In the genomic region with DNA sequence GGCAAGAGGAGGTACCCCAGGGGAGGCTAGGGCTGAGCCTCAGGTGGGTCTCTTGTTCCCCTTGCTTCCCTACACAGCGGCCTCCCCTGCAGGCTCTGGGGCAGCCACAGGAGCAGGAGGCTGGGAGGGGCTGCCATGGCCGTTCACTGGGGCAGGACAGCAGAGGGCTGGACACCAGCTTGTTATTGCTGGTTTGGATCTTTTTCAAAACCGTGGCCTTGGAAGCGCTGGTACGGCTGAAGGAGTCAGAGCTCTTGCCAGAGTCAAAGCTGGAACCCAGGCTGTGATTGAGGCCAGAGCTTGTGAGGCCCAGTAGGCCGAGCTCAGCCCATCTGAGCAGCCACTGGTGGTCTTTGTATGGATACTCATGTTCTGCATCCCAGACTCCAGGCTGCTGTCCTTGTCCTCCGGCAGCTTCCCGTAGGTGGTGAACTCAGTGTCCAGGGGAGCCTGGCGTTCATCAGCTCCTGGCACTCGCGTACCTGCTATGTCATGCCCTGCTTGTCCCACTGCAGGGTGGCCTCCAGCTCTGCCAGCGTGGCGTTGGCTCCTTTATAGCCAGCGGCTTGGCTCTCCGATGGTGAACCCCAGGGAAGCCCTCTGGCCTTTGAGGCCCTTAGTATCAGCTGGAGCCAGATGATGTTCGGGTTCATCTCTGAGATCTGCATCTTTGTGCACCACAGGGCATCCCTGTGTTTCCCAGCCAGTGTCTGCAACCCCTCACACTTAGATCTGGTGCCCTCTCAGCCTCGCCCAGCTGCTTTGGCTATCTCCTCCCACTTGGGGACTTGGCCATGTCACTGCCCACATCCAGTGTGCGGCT, we compare ENCODE assay signal across 22 cellular contexts. TPM values are rescaled to one million over a fixed set of nuclear protein-coding genes. Genes with fewer than 3 reads are reported as not detected.
DNase-seq lines count a peak whose midpoint lies in the region; ATAC-seq, FAIRE-seq and TF ChIP-seq lines count a peak whose summit lies in the region.
"Had no signal": no experiment of that assay in that cellular context is flagged by ENCODE, and none has a peak within 500 bp of the region (broad histone marks: within the 10 kb centered on the region; RNA-seq: fewer than 3 reads in every experiment).

No MANE protein-coding gene starts in this region.

- H3K4me1 Mint-ChIP-seq in IgD-negative memory B cell: peaks cover 21 to 24% (median 24%) of the 10 kb centered on the region in 3 donors
- H3K4me1 Mint-ChIP-seq in activated T-helper 17 cell treated with anti-CD3 and anti-CD28 coated beads, Interleukin-2, amount 50 U/mL, for 72 hours: peaks cover 20% of the 10 kb centered on the region
- peaks cover 26% of the 10 kb centered on the region for H3K4me1 Mint-ChIP-seq in stimulated activated effector memory CD8-positive, alpha-beta T cell treated with anti-CD3 and anti-CD28 coated beads, Interleukin-12 subunit alpha, Interleukin-12 subunit beta, amount 100 ng/mL, for 72 hours

- peaks cover 4% of the 10 kb centered on the region for H3K36me3 Mint-ChIP-seq in IgD-negative memory B cell
- H3K36me3 Mint-ChIP-seq in activated T-helper 17 cell treated with anti-CD3 and anti-CD28 coated beads, Interleukin-2, amount 50 U/mL, for 72 hours (ENCODE audit: low read depth): peaks cover 15% of the 10 kb centered on the region
- peaks cover 11% of the 10 kb centered on the region for H3K36me3 Mint-ChIP-seq in stimulated activated effector memory CD8-positive, alpha-beta T cell treated with anti-CD3 and anti-CD28 coated beads, Interleukin-12 subunit alpha, Interleukin-12 subunit beta, amount 100 ng/mL, for 72 hours
- H3K36me3 Mint-ChIP-seq: CD4-positive, CD25-positive, alpha-beta regulatory T cell had no signal

- TF ChIP-seq CTCF in kidney (IDR thresholded peaks at IDR 0.05; ENCODE audit: borderline replicate concordance, extremely low read depth, insufficient read depth) (no peak), mucosa of descending colon (IDR thresholded peaks at IDR 0.05) (no peak), breast epithelium (IDR thresholded peaks at IDR 0.05) (no peak)

- H3K4me1 ChIP-seq in kidney (ENCODE audit: control insufficient read depth in 1 of 2, insufficient read depth in 1 of 2, low read depth in 1 of 2, low read length in 2 of 2) (peaks cover 9 to 11% of the 10 kb centered on the region in 2 donors), mucosa of descending colon (ENCODE audit: low read depth) (peaks cover 22% of the 10 kb centered on the region), breast epithelium (peaks cover 5 to 7% of the 10 kb centered on the region in 2 donors)

- H3K27me3 Mint-ChIP-seq in IgD-negative memory B cell: no peaks in the 10 kb centered on the region
- H3K27me3 Mint-ChIP-seq in activated T-helper 17 cell treated with anti-CD3 and anti-CD28 coated beads, Interleukin-2, amount 50 U/mL, for 72 hours: no peaks in the 10 kb centered on the region
- H3K27me3 Mint-ChIP-seq: B cell; CD4-positive, CD25-positive, alpha-beta regulatory T cell had no signal

- no peak overlapping the region for H3K4me3 ChIP-seq in kidney (ENCODE audit: low read length in 2 of 2)
- H3K4me3 ChIP-seq in mucosa of descending colon: no peak overlapping the region
- no peak overlapping the region for H3K4me3 ChIP-seq in breast epithelium
- H3K4me3 ChIP-seq: PC-9 had no signal

- no peak for FAIRE-seq in kidney (lab: Jason Lieb, UNC)
- no peak for FAIRE-seq in GM12892 (lab: Jason Lieb, UNC)

- H3K9me3 Mint-ChIP-seq in IgD-negative memory B cell: peaks cover 0 to 2% (median 0%) of the 10 kb centered on the region in 3 donors
- H3K9me3 Mint-ChIP-seq in activated T-helper 17 cell treated with anti-CD3 and anti-CD28 coated beads, Interleukin-2, amount 50 U/mL, for 72 hours: no peaks in the 10 kb centered on the region
- H3K9me3 Mint-ChIP-seq in stimulated activated effector memory CD8-positive, alpha-beta T cell treated with anti-CD3 and anti-CD28 coated beads, Interleukin-12 subunit alpha, Interleukin-12 subunit beta, amount 100 ng/mL, for 72 hours: peaks cover 3% of the 10 kb centered on the region
- H3K9me3 Mint-ChIP-seq: CD4-positive, CD25-positive, alpha-beta regulatory T cell; H9 had no signal

- H3K36me3 ChIP-seq in kidney (ENCODE audit: control insufficient read depth in 1 of 2, insufficient read depth in 2 of 2, low read length in 2 of 2) (no peaks in the 10 kb centered on the region), mucosa of descending colon (ENCODE audit: low read depth) (no peaks in the 10 kb centered on the region), breast epithelium (no peaks in the 10 kb centered on the region)

- no peaks in the 10 kb centered on the region for H3K9me3 ChIP-seq in kidney (ENCODE audit: control insufficient read depth in 1 of 2, low read length in 2 of 2)
- H3K9me3 ChIP-seq in mucosa of descending colon: no peaks in the 10 kb centered on the region
- no peaks in the 10 kb centered on the region for H3K9me3 ChIP-seq in breast epithelium

- H3K27me3 ChIP-seq in breast epithelium: no peaks in the 10 kb centered on the region

- no peak for TF ChIP-seq POLR2A in GM12892 (IDR thresholded peaks at IDR 0.05; ENCODE audit: low read depth, low read length)
- no peak for TF ChIP-seq POLR2A in breast epithelium (IDR thresholded peaks at IDR 0.05)

- no peak overlapping the region for H3K4me3 Mint-ChIP-seq in IgD-negative memory B cell
- H3K4me3 Mint-ChIP-seq in activated T-helper 17 cell treated with anti-CD3 and anti-CD28 coated beads, Interleukin-2, amount 50 U/mL, for 72 hours: no peak overlapping the region
- no peak overlapping the region for H3K4me3 Mint-ChIP-seq in stimulated activated effector memory CD8-positive, alpha-beta T cell treated with anti-CD3 and anti-CD28 coated beads, Interleukin-12 subunit alpha, Interleukin-12 subunit beta, amount 100 ng/mL, for 72 hours
- H3K4me3 Mint-ChIP-seq: B cell; CD4-positive, CD25-positive, alpha-beta regulatory T cell; H9 had no signal

- H3K27ac ChIP-seq in kidney (ENCODE audit: low read depth in 2 of 2, low read length in 2 of 2) (no peak overlapping the region), breast epithelium (no peak overlapping the region)
- H3K27ac ChIP-seq: KMS-11, PC-9 had no signal

- no peak overlapping the region for H3K9ac ChIP-seq in kidney (ENCODE audit: low read length in 2 of 2)
- H3K9ac ChIP-seq: KMS-11 had no signal

- intact Hi-C loops in kidney (cut with DNase I) (no loop called here), mucosa of descending colon (cut with DNase I, micrococcal nuclease) (no loop called here), breast epithelium (cut with DNase I; ENCODE audit: low total_unique reads) (no loop called here)

- no peak for ATAC-seq in activated T-helper 17 cell treated with anti-CD3 and anti-CD28 coated beads, Interleukin-2, amount 50 U/mL, for 72 hours (replicated peaks)
- no peak for ATAC-seq in stimulated activated effector memory CD8-positive, alpha-beta T cell treated with anti-CD3 and anti-CD28 coated beads, Interleukin-12 subunit alpha, Interleukin-12 subunit beta, amount 100 ng/mL, for 72 hours
- no peak for ATAC-seq in mucosa of descending colon

- H3K27ac Mint-ChIP-seq in IgD-negative memory B cell: peak overlapping the region; percentile 50 to 74 (median 67)
- H3K27ac Mint-ChIP-seq in activated T-helper 17 cell treated with anti-CD3 and anti-CD28 coated beads, Interleukin-2, amount 50 U/mL, for 72 hours: peak overlapping the region; percentile 49
- H3K27ac Mint-ChIP-seq in stimulated activated effector memory CD8-positive, alpha-beta T cell treated with anti-CD3 and anti-CD28 coated beads, Interleukin-12 subunit alpha, Interleukin-12 subunit beta, amount 100 ng/mL, for 72 hours: peak overlapping the region; percentile 38
- H3K27ac Mint-ChIP-seq: B cell, H9 had no signal

- DNase-seq in kidney (peak; percentile 76), mucosa of descending colon (no peak), NCI-H345 treated with DMSO at 0.1 percent for 48 hours (lab: John Stamatoyannopoulos, UW; ENCODE audit: unreplicated experiment) (no peak), GM12892 (ENCODE audit: insufficient read length) (no peak), breast epithelium (ENCODE audit: low spot score in 2 of 2) (no peak)
- DNase-seq in stimulated activated effector memory CD8-positive, alpha-beta T cell treated with anti-CD3 and anti-CD28 coated beads, Interleukin-12 subunit alpha, Interleukin-12 subunit beta, amount 100 ng/mL, for 72 hours (ENCODE audit: low spot score in 2 of 2): no peak
- DNase-seq: ACHN; CD4-positive, CD25-positive, alpha-beta regulatory T cell; COR-L47; DMS 273 treated with DMSO at 0.1 percent for 48 hours; DND-41; H9; NCI-H1417 treated with DMSO at 0.1 percent for 48 hours; NCI-H1930; NCI-H345; NCI-H526; PC-9 had no signal

RNA-seq across cellular contexts. Expression of a gene that starts 40.3 kb away (rescaled TPM):
- polyA plus RNA-seq in IgD-negative memory B cell: 23.6 TPM
- total RNA-seq in activated T-helper 17 cell treated with anti-CD3 and anti-CD28 coated beads, Interleukin-2, amount 50 U/mL, for 72 hours: 10 to 100 TPM; 26.6 to 33.0 TPM
- 17.5 TPM for total RNA-seq in kidney
- polyA plus RNA-seq in kidney (ENCODE audit: insufficient read depth, low read depth, low replicate concordance): 27.9 TPM
- 10 to 100 TPM in 2 of 3 donors, 1 to 10 TPM in 1; 9.1 to 12.7 (median 11.3) TPM for total RNA-seq in mucosa of descending colon
- 13.3 TPM for polyA plus RNA-seq in GM12892 (2012; ENCODE audit: missing spikeins)
- total RNA-seq in breast epithelium: 10 to 100 TPM; 21.6 to 23.7 (median 22.2) TPM
- total RNA-seq: G401 had no signal

RNA-seq across cellular contexts. Expression of a gene that starts 44.1 kb away (rescaled TPM):
- polyA plus RNA-seq in IgD-negative memory B cell: 459 TPM
- total RNA-seq in activated T-helper 17 cell treated with anti-CD3 and anti-CD28 coated beads, Interleukin-2, amount 50 U/mL, for 72 hours: 100 to 1,000 TPM; 181 to 377 TPM
- 467 TPM for total RNA-seq in kidney
- 500 TPM for polyA plus RNA-seq in kidney (ENCODE audit: insufficient read depth, low read depth, low replicate concordance)
- 1,000 to 10,000 TPM in 2 of 3 donors, 100 to 1,000 TPM in 1; 540 to 1,335 (median 1,083) TPM for total RNA-seq in mucosa of descending colon
- polyA plus RNA-seq in GM12892 (2012; ENCODE audit: missing spikeins): 2.7 TPM
- 100 to 1,000 TPM in 1 of 3 donors, 10 to 100 TPM in 2; 70.4 to 156 (median 84.9) TPM for total RNA-seq in breast epithelium
- total RNA-seq: G401 had no signal
